In genomic region chr21:44931501-44932365, GRCh38 we compare ENCODE assay signal across 9 cellular contexts. TPM values are rescaled to one million over a fixed set of nuclear protein-coding genes. Genes with fewer than 3 reads are reported as not detected.
DNase-seq lines count a peak whose midpoint lies in the region; ATAC-seq and TF ChIP-seq lines count a peak whose summit lies in the region.
"Had no signal": no experiment of that assay in that cellular context is flagged by ENCODE, and none has a peak within 500 bp of the region (broad histone marks: within the 10 kb centered on the region; RNA-seq: fewer than 3 reads in every experiment).

No MANE protein-coding gene starts in this region.

- POLR2A ChIA-PET in PC-9 (lab: Charles Lee; ENCODE audit: unreplicated experiment) = interaction anchor here (0.6 kb wide), 2 partner anchors 131 to 152 kb away, joined by 3 to 4 read pairs; no protein-coding TSS in a partner anchor

- CTCF ChIA-PET in PC-9 (lab: Charles Lee) = interaction anchor here (0.6 to 1.0 kb wide), 5 partner anchors 40 to 235 kb away, joined by 3 to 32 read pairs (median 7); partner anchors contain the start of gene KRTAP10-12

- no peak overlapping the region for H2AFZ ChIP-seq in PC-9

- no peaks in the 10 kb centered on the region for H3K27me3 ChIP-seq in PC-9 (ENCODE audit: insufficient read depth, low read depth)
- peaks cover 11 to 86% (median 22%) of the 10 kb centered on the region in 4 donors for H3K27me3 ChIP-seq in esophagus squamous epithelium
- peaks cover 0 to 64% (median 19%) of the 10 kb centered on the region in 3 donors for H3K27me3 ChIP-seq in psoas muscle (ENCODE audit: insufficient read depth in 3 of 3, low read length in 2 of 3)

- no peak overlapping the region for H3K27ac ChIP-seq in PC-9
- peak overlapping the region in 3 of 4 donors; percentile 32 to 50 (median 39) for H3K27ac ChIP-seq in esophagus squamous epithelium
- no peak overlapping the region for H3K27ac ChIP-seq in psoas muscle

- peaks cover 13% of the 10 kb centered on the region; the same call in 1 of the 2 replicates for H3F3A ChIP-seq in PC-9 (ENCODE audit: insufficient read depth, low read depth)

- H3K79me2 ChIP-seq in PC-9 (ENCODE audit: low read depth) = no peaks in the 10 kb centered on the region

- no peaks in the 10 kb centered on the region for H3K9me2 ChIP-seq in PC-9 (ENCODE audit: insufficient read depth)

- BruUV-seq in PC-9 (replicated peaks; lab: Mats Ljungman, UMichigan) = no TSS peak

- no peak for DNase-seq in PC-9
- no peak for DNase-seq in esophagus squamous epithelium (lab: John Stamatoyannopoulos, UW)
- peak; percentile 17 to 59 for DNase-seq in psoas muscle
- DNase-seq in NCI-H2196 (lab: John Stamatoyannopoulos, UW; ENCODE audit: unreplicated experiment) = no peak
- DNase-seq in superior temporal gyrus (ENCODE audit: extremely low spot score) = no peak
- DNase-seq: GOT3 had no signal

- WGBS in esophagus squamous epithelium, 2 donors = 0 to 7% methylated on average over 3 to 7 of the region's 73 CpGs
- 1 to 2% (median 2%) methylated on average over 63 to 73 of the region's 73 CpGs for WGBS in psoas muscle, 3 donors

- peak overlapping the region; percentile 86 for H3K4me2 ChIP-seq in PC-9

- no peak for TF ChIP-seq POLR2A in esophagus squamous epithelium (IDR thresholded peaks at IDR 0.05)

- no peak for TF ChIP-seq CTCF in PC-9 (conservative IDR thresholded peaks at IDR 0.05)
- TF ChIP-seq CTCF in esophagus squamous epithelium (IDR thresholded peaks at IDR 0.05) = no peak
- TF ChIP-seq CTCF in psoas muscle (IDR thresholded peaks at IDR 0.05) = no peak

- H3K4me3 ChIP-seq in GM08714 (ENCODE audit: low read length) (peak overlapping the region; percentile 70), PC-9 (peak overlapping the region; percentile 54; the same call in 1 of the 2 replicates), esophagus squamous epithelium (peak overlapping the region; percentile 30 to 70 (median 45)), psoas muscle (peak overlapping the region; percentile 63)

- H3K9me3 ChIP-seq in PC-9 (ENCODE audit: insufficient read depth, low read depth) (no peaks in the 10 kb centered on the region), esophagus squamous epithelium (no peaks in the 10 kb centered on the region), psoas muscle (no peaks in the 10 kb centered on the region)

- ATAC-seq in psoas muscle = peak in 1 of 4 donors; percentile 16
- ATAC-seq in HG02884 (IDR thresholded peaks at IDR 0.05; ENCODE audit: unreplicated experiment) = no peak
- no peak for ATAC-seq in GM18517 (IDR thresholded peaks at IDR 0.05; ENCODE audit: unreplicated experiment)

- H4K20me1 ChIP-seq in PC-9 (ENCODE audit: insufficient read depth) = no peaks in the 10 kb centered on the region; the same call in 1 of the 2 replicates

- H3K4me1 ChIP-seq in PC-9 (replicated peaks; ENCODE audit: insufficient read depth) (peaks cover 39% of the 10 kb centered on the region), esophagus squamous epithelium (peaks cover 37 to 51% (median 42%) of the 10 kb centered on the region in 3 donors), psoas muscle (peaks cover 23% of the 10 kb centered on the region)

- intact Hi-C loops in PC-9 (cut with micrococcal nuclease; ENCODE audit: unreplicated experiment) (loop anchor here (10.0 kb wide), 1 partner anchor 417 kb away; no protein-coding TSS in a partner anchor), esophagus squamous epithelium (cut with DNase I) (loop anchor here (5.0 kb wide), 1 partner anchor 39 kb away; no protein-coding TSS in a partner anchor), psoas muscle (cut with DNase I) (loop anchor here (1.0 to 10.0 kb wide), 4 partner anchors 38 to 417 kb away; partner anchors contain the start of gene UBE2G2 (in 1 of the 2))

- H3K36me3 ChIP-seq in PC-9 (ENCODE audit: low read depth) (no peaks in the 10 kb centered on the region), esophagus squamous epithelium (no peaks in the 10 kb centered on the region), psoas muscle (ENCODE audit: insufficient read depth in 1 of 2, low read depth in 1 of 2) (no peaks in the 10 kb centered on the region)

RNA-seq across cellular contexts. Expression of gene SLX9, which starts 8.1 kb away (rescaled TPM):
- total RNA-seq in PC-9 (2021) (22.8 and 30.4 TPM in 2 replicates), esophagus squamous epithelium (10 to 100 TPM; 10.2 to 16.1 (median 11.1) TPM), psoas muscle (10 to 100 TPM; 26.3 to 58.0 (median 32.5) TPM)
- 10 to 100 TPM; 20.2 to 69.2 (median 26.7) TPM for polyA plus RNA-seq in psoas muscle

RNA-seq across cellular contexts. Expression of gene ITGB2, which starts 11.0 kb away (rescaled TPM):
- total RNA-seq in PC-9 (2021) = 3.6 and 6.0 TPM in 2 replicates
- total RNA-seq in esophagus squamous epithelium = 10 to 100 TPM in 2 of 4 donors, 1 to 10 TPM in 2; 6.6 to 47.1 (median 18.5) TPM
- total RNA-seq in psoas muscle = 10 to 100 TPM in 3 of 4 donors, 1 to 10 TPM in 1; 8.3 to 11.7 (median 11.0) TPM
- 1 to 10 TPM; 2.5 to 4.6 (median 2.7) TPM for polyA plus RNA-seq in psoas muscle

RNA-seq across cellular contexts. Expression of gene PTTG1IP, which starts 58.2 kb away (rescaled TPM):
- total RNA-seq in PC-9 (2021) (162 and 174 TPM in 2 replicates), esophagus squamous epithelium (100 to 1,000 TPM in 3 of 4 donors, 10 to 100 TPM in 1; 83.1 to 132 (median 114) TPM), psoas muscle (10 to 100 TPM; 49.6 to 72.1 (median 66.5) TPM)
- 100 to 1,000 TPM in 1 of 3 donors, 10 to 100 TPM in 2; 57.1 to 108 (median 69.3) TPM for polyA plus RNA-seq in psoas muscle

Comparison
In these comparisons a context has a peak if more than half of its experiments do, and no peak if none do; other contexts are left out.
1. DNase-seq: peak in psoas muscle (2 of 2); none in PC-9 (0 of 2), esophagus squamous epithelium (single experiment), NCI-H2196 (single experiment) and superior temporal gyrus (single experiment).
2. H3K27ac ChIP-seq: peak in esophagus squamous epithelium (3 of 4); none in PC-9 (single experiment) and psoas muscle (single experiment).
3. Peak in every context shown above with its lines, with median percentiles within 50 percentile points of each other: H3K4me3 ChIP-seq.